ENCODE assay signal across 1 cellular context in the genomic region with DNA sequence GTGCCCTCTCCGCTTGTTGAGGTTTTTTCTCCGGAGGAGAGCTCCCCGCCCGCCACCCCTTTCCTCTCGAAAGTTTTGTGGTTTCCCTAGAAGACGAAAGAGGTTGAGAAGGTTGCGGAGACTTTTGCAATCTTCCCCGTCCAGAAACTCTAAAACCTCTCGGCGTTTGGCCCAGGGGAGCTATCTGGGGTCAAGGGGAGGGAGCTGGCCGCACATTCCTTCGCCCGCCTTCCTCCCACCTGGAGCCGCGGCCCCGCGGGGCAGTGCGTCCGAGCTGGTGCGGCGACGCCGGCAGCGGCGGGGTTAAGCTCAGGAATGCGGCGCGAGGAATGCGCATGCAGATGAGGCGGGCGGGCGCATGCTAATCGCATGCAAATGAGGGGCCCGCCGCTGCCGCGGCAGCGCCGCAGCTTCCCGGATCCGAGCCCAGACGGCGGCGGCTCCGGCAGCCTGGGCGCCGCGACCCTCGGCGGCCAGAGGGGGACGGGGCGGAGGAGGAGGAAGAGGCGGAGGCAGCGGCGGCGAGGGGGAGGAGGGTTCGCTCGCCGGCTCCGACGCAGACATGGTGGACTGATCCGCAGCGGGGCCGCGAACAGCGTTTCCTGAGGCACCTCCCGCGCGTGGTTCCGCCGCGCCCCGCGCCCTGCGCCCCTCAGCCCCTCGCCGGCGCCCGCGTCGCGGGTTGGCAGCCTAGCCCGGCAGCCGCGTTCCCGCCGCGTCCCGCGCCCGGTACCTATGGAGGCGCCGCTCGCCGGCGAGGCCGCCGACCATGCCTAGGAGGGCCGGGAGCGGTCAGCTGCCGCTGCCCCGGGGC.
TF ChIP-seq lines count a peak whose summit lies in the region.

Gene WWC2 (plus strand): TSS at position 535 of the 814 bp plus-strand sequence. CDS start 235 bp downstream, at position 770.

TF ChIP-seq in K562, 482 proteins besides CTCF, POLR2A, EP300 and RAD21 (continued from another document and continues in another):
- TF ChIP-seq CBX3 (IDR thresholded peaks at IDR 0.05; ENCODE audit: borderline replicate concordance in 1 of 2, low read length in 2 of 2) (peak in 1 of 2 experiments; percentile 50; a peak in 1 of 3 replicates), ZZZ3 (IDR thresholded peaks at IDR 0.05) (no peak), CHD1 (IDR thresholded peaks at IDR 0.05; ENCODE audit: low read length) (no peak), ZC3H8 (IDR thresholded peaks at IDR 0.05) (no peak), ZNF766 (CRISPR knock-in tag; conservative IDR thresholded peaks at IDR 0.05) (0 out of 2 replicates have a peak, but pooled peaks have one; percentile 67), ZNF609 (CRISPR knock-in tag; IDR thresholded peaks at IDR 0.05; ENCODE audit: borderline replicate concordance) (no peak; the same call in 1 of the 2 replicates), SMARCE1 (IDR thresholded peaks at IDR 0.05) (no peak), TAF7 (tag; IDR thresholded peaks at IDR 0.05) (0 out of 2 replicates have a peak, but pooled peaks have one; percentile 30), NR1H2 (CRISPR knock-in tag; IDR thresholded peaks at IDR 0.05) (no peak), THRAP3 (IDR thresholded peaks at IDR 0.05; ENCODE audit: borderline replicate concordance) (no peak), SMC3 (conservative IDR thresholded peaks at IDR 0.05; ENCODE audit: insufficient read depth, low read depth, low read length) (no peak), HNRNPK (IDR thresholded peaks at IDR 0.05; ENCODE audit: low read depth, low read length, poor library complexity, severe bottlenecking) (peak; percentile 44), MEIS2 (IDR thresholded peaks at IDR 0.05; ENCODE audit: partially characterized antibody) (peak; percentile 12), RFX1 (IDR thresholded peaks at IDR 0.05) (no peak), ZNF121 (CRISPR knock-in tag; conservative IDR thresholded peaks at IDR 0.05) (no peak), RAD51 (IDR thresholded peaks at IDR 0.05; ENCODE audit: borderline replicate concordance, low read depth) (no peak), POLR2G (IDR thresholded peaks at IDR 0.05; ENCODE audit: low read depth, low read length) (peak; percentile 87), KDM2B (CRISPR knock-in tag; IDR thresholded peaks at IDR 0.05) (no peak), ARID1B (IDR thresholded peaks at IDR 0.05) (peak; percentile 54), ZBTB5 (IDR thresholded peaks at IDR 0.05) (no peak), POLR2AphosphoS2 (IDR thresholded peaks at IDR 0.05; ENCODE audit: low read length) (no peak), PCBP1 (IDR thresholded peaks at IDR 0.05; ENCODE audit: low read depth, low read length, poor library complexity, severe bottlenecking) (no peak), TAF9B (IDR thresholded peaks at IDR 0.05; ENCODE audit: partially characterized antibody) (peak; percentile 61), KLF10 (CRISPR knock-in tag; IDR thresholded peaks at IDR 0.05) (no peak), CREB3L1 (IDR thresholded peaks at IDR 0.05; ENCODE audit: borderline replicate concordance, low read depth) (peak; percentile 4; the same call in 1 of the 2 replicates), SIN3A (IDR thresholded peaks at IDR 0.05; ENCODE audit: borderline replicate concordance in 2 of 2, control insufficient read depth in 1 of 2, low read depth in 2 of 2, low read length in 2 of 2) (peak in 1 of 2 experiments; percentile 10; a peak in 2 of 4 replicates), NR2C2 (CRISPR knock-in tag; IDR thresholded peaks at IDR 0.05) (no peak), NR2C2 (tag; IDR thresholded peaks at IDR 0.05) (peak; percentile 81)
- TF ChIP-seq, protein P1, sequence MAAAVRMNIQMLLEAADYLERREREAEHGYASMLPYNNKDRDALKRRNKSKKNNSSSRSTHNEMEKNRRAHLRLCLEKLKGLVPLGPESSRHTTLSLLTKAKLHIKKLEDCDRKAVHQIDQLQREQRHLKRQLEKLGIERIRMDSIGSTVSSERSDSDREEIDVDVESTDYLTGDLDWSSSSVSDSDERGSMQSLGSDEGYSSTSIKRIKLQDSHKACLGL (CRISPR knock-in tag; IDR thresholded peaks at IDR 0.05; ENCODE audit: borderline replicate concordance, poor library complexity, severe bottlenecking): no peak
- TF ChIP-seq, protein P2, sequence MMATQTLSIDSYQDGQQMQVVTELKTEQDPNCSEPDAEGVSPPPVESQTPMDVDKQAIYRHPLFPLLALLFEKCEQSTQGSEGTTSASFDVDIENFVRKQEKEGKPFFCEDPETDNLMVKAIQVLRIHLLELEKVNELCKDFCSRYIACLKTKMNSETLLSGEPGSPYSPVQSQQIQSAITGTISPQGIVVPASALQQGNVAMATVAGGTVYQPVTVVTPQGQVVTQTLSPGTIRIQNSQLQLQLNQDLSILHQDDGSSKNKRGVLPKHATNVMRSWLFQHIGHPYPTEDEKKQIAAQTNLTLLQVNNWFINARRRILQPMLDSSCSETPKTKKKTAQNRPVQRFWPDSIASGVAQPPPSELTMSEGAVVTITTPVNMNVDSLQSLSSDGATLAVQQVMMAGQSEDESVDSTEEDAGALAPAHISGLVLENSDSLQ (IDR thresholded peaks at IDR 0.05): no peak
- TF ChIP-seq, protein P3, sequence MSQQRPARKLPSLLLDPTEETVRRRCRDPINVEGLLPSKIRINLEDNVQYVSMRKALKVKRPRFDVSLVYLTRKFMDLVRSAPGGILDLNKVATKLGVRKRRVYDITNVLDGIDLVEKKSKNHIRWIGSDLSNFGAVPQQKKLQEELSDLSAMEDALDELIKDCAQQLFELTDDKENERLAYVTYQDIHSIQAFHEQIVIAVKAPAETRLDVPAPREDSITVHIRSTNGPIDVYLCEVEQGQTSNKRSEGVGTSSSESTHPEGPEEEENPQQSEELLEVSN (IDR thresholded peaks at IDR 0.05; ENCODE audit: borderline replicate concordance in 1 of 2, extremely low read depth in 1 of 2, insufficient read depth in 1 of 2, insufficient read length in 1 of 2, low read depth in 1 of 2, low read length in 1 of 2, poor library complexity in 1 of 2, severe bottlenecking in 1 of 2): peak; percentile 28 to 62
- TF ChIP-seq, protein P4, sequence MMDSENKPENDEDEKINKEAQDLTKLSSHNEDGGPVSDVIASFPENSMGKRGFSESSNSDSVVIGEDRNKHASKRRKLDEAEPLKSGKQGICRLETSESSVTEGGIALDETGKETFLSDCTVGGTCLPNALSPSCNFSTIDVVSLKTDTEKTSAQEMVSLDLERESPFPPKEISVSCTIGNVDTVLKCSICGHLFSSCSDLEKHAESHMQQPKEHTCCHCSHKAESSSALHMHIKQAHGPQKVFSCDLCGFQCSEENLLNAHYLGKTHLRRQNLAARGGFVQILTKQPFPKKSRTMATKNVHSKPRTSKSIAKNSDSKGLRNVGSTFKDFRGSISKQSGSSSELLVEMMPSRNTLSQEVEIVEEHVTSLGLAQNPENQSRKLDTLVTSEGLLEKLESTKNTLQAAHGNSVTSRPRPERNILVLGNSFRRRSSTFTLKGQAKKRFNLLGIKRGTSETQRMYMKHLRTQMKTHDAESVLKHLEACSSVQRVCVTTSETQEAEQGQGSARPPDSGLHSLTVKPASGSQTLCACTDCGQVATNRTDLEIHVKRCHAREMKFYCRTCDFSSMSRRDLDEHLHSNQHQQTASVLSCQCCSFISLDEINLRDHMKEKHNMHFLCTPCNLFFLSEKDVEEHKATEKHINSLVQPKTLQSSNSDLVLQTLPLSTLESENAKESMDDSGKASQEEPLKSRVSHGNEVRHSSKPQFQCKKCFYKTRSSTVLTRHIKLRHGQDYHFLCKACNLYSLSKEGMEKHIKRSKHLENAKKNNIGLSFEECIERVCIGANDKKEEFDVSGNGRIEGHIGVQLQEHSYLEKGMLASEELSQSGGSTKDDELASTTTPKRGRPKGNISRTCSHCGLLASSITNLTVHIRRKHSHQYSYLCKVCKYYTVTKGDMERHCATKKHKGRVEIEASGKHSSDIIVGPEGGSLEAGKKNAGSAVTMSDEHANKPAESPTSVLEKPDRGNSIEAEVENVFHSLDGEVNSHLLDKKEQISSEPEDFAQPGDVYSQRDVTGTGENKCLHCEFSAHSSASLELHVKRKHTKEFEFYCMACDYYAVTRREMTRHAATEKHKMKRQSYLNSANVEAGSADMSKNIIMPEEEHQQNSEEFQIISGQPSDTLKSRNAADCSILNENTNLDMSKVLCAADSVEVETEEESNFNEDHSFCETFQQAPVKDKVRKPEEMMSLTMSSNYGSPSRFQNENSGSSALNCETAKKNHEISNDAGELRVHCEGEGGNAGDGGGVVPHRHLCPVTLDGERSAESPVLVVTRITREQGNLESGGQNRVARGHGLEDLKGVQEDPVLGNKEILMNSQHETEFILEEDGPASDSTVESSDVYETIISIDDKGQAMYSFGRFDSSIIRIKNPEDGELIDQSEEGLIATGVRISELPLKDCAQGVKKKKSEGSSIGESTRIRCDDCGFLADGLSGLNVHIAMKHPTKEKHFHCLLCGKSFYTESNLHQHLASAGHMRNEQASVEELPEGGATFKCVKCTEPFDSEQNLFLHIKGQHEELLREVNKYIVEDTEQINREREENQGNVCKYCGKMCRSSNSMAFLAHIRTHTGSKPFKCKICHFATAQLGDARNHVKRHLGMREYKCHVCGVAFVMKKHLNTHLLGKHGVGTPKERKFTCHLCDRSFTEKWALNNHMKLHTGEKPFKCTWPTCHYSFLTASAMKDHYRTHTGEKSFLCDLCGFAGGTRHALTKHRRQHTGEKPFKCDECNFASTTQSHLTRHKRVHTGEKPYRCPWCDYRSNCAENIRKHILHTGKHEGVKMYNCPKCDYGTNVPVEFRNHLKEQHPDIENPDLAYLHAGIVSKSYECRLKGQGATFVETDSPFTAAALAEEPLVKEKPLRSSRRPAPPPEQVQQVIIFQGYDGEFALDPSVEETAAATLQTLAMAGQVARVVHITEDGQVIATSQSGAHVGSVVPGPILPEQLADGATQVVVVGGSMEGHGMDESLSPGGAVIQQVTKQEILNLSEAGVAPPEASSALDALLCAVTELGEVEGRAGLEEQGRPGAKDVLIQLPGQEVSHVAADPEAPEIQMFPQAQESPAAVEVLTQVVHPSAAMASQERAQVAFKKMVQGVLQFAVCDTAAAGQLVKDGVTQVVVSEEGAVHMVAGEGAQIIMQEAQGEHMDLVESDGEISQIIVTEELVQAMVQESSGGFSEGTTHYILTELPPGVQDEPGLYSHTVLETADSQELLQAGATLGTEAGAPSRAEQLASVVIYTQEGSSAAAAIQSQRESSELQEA (IDR thresholded peaks at IDR 0.05; ENCODE audit: low read depth): no peak
